Comparison of ENCODE assay signal across 10 cellular contexts in the genomic region with DNA sequence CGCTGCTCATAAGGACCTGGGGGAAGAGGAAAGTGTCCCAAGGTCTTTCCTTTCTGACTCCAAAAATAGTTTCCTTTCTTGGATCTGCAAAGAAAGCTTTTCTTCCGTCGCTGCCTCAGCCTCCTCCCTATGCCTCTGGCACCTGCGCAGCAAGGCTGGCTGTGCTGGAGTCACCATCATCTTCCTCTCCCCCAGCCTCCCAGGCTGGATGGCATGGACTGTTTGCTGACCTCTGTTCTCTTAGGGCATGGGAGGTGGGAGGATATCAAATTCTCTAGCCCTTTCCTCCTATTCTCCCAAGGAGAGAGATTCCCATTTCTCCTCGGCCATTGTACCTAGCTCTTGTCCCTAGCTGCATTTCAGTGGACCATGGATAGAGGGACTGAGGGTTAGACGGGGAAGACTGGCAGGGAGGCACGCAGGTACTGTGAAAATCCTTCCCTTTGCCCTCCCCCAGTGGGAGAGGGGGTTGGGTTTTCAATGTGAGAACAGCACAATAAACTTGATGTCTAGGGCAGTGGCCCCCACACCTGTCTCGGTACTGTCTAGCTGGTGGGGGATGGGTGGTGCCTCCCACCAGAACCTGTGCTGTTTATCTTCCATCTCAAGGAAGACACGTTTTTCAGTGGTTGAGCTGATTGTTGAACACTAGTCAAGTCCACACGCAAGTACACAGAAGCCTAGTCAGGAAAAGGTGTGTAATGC. TPM values are rescaled to one million over a fixed set of nuclear protein-coding genes. Genes with fewer than 3 reads are reported as not detected.
DNase-seq lines count a peak whose midpoint lies in the region; ATAC-seq and TF ChIP-seq lines count a peak whose summit lies in the region.
"Had no signal": no experiment of that assay in that cellular context is flagged by ENCODE, and none has a peak within 500 bp of the region (broad histone marks: within the 10 kb centered on the region; RNA-seq: fewer than 3 reads in every experiment).

No MANE protein-coding gene starts in this region.

- H3K27ac ChIP-seq in OCI-LY3 (ENCODE audit: low read length) = peak overlapping the region; percentile 76
- H3K27ac ChIP-seq in skeletal muscle tissue (ENCODE audit: low read depth, low read length) = no peak overlapping the region

- peaks cover 26% of the 10 kb centered on the region for H4K20me1 ChIP-seq in OCI-LY3 (ENCODE audit: insufficient read depth, low read length)

- peak overlapping the region; percentile 31 for H3K4me2 ChIP-seq in OCI-LY3 (ENCODE audit: low read length)

- H3K36me3 Mint-ChIP-seq in chondrocyte (ENCODE audit: low read depth) = peaks cover 9% of the 10 kb centered on the region

- H3K27me3 Mint-ChIP-seq in chondrocyte (ENCODE audit: low read depth) = no peaks in the 10 kb centered on the region

- no peak for ATAC-seq in GM21367 (IDR thresholded peaks at IDR 0.05; ENCODE audit: unreplicated experiment)

- TF ChIP-seq CTCF in OCI-LY3 (IDR thresholded peaks at IDR 0.05; ENCODE audit: low read depth, low read length) (no peak), chondrocyte (IDR thresholded peaks at IDR 0.05) (no peak)

- H3K4me3 ChIP-seq in OCI-LY3 (ENCODE audit: low read length) = no peak overlapping the region
- H3K4me3 ChIP-seq in skeletal muscle tissue (ENCODE audit: low read length in 3 of 3) = no peak overlapping the region

- H3K4me1 ChIP-seq in OCI-LY3 (ENCODE audit: low read length) (peaks cover 46% of the 10 kb centered on the region), skeletal muscle tissue (ENCODE audit: control insufficient read depth in 3 of 3, insufficient read depth in 3 of 3, low read length in 3 of 3) (peaks cover 43 to 53% (median 45%) of the 10 kb centered on the region in 3 donors)

- DNase-seq in activated CD8-positive, alpha-beta memory T cell treated with anti-CD3 and anti-CD28 coated beads for 24 hours = peak; percentile 54
- DNase-seq in activated CD8-positive, alpha-beta memory T cell treated with anti-CD3 and anti-CD28 coated beads, Interleukin-2, amount 50 U/mL, for 4 hours = no peak
- peak; percentile 58 for DNase-seq in chondrocyte (ENCODE audit: low spot score)
- no peak for DNase-seq in HuH-7 (ENCODE audit: low spot score)
- no peak for DNase-seq in COR-L47 (lab: John Stamatoyannopoulos, UW)
- DNase-seq: NCI-H1694; NK-92 treated with Interleukin-12 subunit alpha and Interleukin-12 subunit beta, amount 100 ng/mL, for 24 hours had no signal

- no peak overlapping the region; the same call in 1 of the 2 replicates for H3K9ac ChIP-seq in OCI-LY3 (ENCODE audit: low read length)
- peak overlapping the region in 2 of 3 donors; percentile 2 to 33 for H3K9ac ChIP-seq in skeletal muscle tissue (ENCODE audit: low read depth in 1 of 3, low read length in 3 of 3)

- H3K36me3 ChIP-seq in OCI-LY3 (replicated peaks; ENCODE audit: low read depth, low read length) = peaks cover 42% of the 10 kb centered on the region
- H3K36me3 ChIP-seq in skeletal muscle tissue (ENCODE audit: control insufficient read depth in 3 of 3, insufficient read depth in 3 of 3, low read length in 3 of 3) = peaks cover 20 to 28% (median 21%) of the 10 kb centered on the region in 3 donors

- H3K79me2 ChIP-seq in OCI-LY3 (ENCODE audit: low read length) = peaks cover 68% of the 10 kb centered on the region

- no peaks in the 10 kb centered on the region for H3K27me3 ChIP-seq in OCI-LY3 (ENCODE audit: low read depth, low read length)
- H3K27me3 ChIP-seq in skeletal muscle tissue (ENCODE audit: control insufficient read depth in 3 of 3, insufficient read depth in 3 of 3, low read length in 3 of 3) = no peaks in the 10 kb centered on the region

- H3K9me3 ChIP-seq in OCI-LY3 (ENCODE audit: insufficient read depth, low read length) (no peaks in the 10 kb centered on the region), skeletal muscle tissue (ENCODE audit: control insufficient read depth in 3 of 3, low read length in 3 of 3) (no peaks in the 10 kb centered on the region)

- peaks cover 42% of the 10 kb centered on the region for H3K4me1 Mint-ChIP-seq in chondrocyte (ENCODE audit: low read depth)

- no peak overlapping the region for H2AFZ ChIP-seq in OCI-LY3 (ENCODE audit: low read depth, low read length)

- H3K9me3 Mint-ChIP-seq in chondrocyte (ENCODE audit: low read depth) = no peaks in the 10 kb centered on the region

- H3K4me3 Mint-ChIP-seq in chondrocyte (ENCODE audit: unreplicated experiment) = no peak overlapping the region

- peak overlapping the region; percentile 30 for H3K27ac Mint-ChIP-seq in chondrocyte (ENCODE audit: unreplicated experiment)

RNA-seq across cellular contexts. Expression of a gene that starts 2.6 kb away (rescaled TPM):
- total RNA-seq in chondrocyte (20.5 to 23.0 TPM (median 21.0 TPM) in 3 replicates), skeletal muscle tissue (5.2 TPM)

RNA-seq across cellular contexts. Expression of a gene that starts 4.1 kb away (rescaled TPM):
- total RNA-seq in chondrocyte (30.9 to 39.1 TPM (median 31.8 TPM) in 3 replicates), skeletal muscle tissue (30.8 TPM)

RNA-seq across cellular contexts. Expression of a gene that starts 5.2 kb away (rescaled TPM):
- total RNA-seq in chondrocyte (2.3 to 3.8 TPM (median 2.6 TPM) in 3 replicates), skeletal muscle tissue (3.1 TPM)

RNA-seq across cellular contexts. Expression of a gene that starts 30.3 kb away (rescaled TPM):
- total RNA-seq in chondrocyte (0.42 to 0.87 TPM in 2 of 3 replicates, not detected in the other), skeletal muscle tissue (not detected)

RNA-seq across cellular contexts. Expression of a gene that starts 45.3 kb away (rescaled TPM):
- total RNA-seq in chondrocyte = 24.0 to 34.1 TPM (median 33.0 TPM) in 3 replicates
- total RNA-seq in skeletal muscle tissue = 13.6 TPM

Comparison
In these comparisons a context has a peak if more than half of its experiments do, and no peak if none do; other contexts are left out.
1. DNase-seq: peak in activated CD8-positive, alpha-beta memory T cell treated with anti-CD3 and anti-CD28 coated beads for 24 hours (single experiment) and chondrocyte (single experiment); none in activated CD8-positive, alpha-beta memory T cell treated with anti-CD3 and anti-CD28 coated beads, Interleukin-2, amount 50 U/mL, for 4 hours (single experiment), HuH-7 (single experiment) and COR-L47 (single experiment).